ENCODE assay signal across 25 cellular contexts in the genomic region with DNA sequence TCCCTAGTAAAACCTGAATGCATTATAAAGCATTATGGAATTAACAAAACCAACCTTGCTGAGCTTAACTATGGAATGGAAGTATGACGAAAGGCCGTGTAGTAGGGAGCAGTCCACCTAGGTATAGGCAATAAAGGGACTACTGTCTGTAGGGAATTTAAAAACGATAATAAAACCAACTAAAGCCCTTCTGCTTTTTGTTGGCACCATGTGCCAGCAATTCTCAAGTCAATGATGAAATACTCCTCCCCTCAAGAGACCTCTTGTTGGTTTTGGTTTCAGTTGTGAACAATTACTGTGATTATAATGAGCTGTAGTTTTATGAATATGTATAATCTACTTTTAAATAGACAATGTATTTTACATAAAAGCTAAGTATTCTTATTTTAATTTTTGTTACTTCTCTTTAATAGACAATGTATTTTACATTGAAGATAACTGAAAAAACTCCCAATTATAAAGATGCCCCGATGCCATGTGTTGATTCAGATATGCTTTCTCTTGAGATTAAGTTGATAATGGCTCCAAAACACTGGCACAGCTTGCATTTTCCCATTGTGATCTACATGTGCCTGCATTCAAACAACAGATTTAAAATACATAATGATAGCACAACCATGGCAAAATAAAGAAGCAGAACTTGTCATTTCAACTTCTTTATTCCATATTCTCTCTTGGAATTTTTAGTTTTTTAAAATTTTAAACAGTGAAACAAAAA. TPM values are rescaled to one million over a fixed set of nuclear protein-coding genes. Genes with fewer than 3 reads are reported as not detected.
A peak's percentile ranks its signal among the peaks of the same experiment; 100 is the strongest.
DNase-seq lines count a peak whose midpoint lies in the region; ATAC-seq, FAIRE-seq and TF ChIP-seq lines count a peak whose summit lies in the region.
"Had no signal": no experiment of that assay in that cellular context is flagged by ENCODE, and none has a peak within 500 bp of the region (broad histone marks: within the 10 kb centered on the region; RNA-seq: fewer than 3 reads in every experiment).

No MANE protein-coding gene starts in this region.

- ATAC-seq in GM21390 (IDR thresholded peaks at IDR 0.05; ENCODE audit: unreplicated experiment) (no peak), GM21423 (IDR thresholded peaks at IDR 0.05; ENCODE audit: unreplicated experiment) (no peak)
- ATAC-seq: psoas muscle, T-cell, upper lobe of right lung had no signal

- H3K27me3 Mint-ChIP-seq in neural progenitor cell (ENCODE audit: insufficient read depth, low read depth): no peaks in the 10 kb centered on the region

- no peaks in the 10 kb centered on the region for H3K36me3 ChIP-seq in neural progenitor cell
- H3K36me3 ChIP-seq: upper lobe of right lung had no signal

- H3F3A ChIP-seq in neural progenitor cell (ENCODE audit: low read depth): peaks cover 41% of the 10 kb centered on the region

- TF ChIP-seq CTCF in neural progenitor cell (IDR thresholded peaks at IDR 0.05): no peak

- H3K36me3 Mint-ChIP-seq in neural progenitor cell: no peaks in the 10 kb centered on the region
- H3K36me3 Mint-ChIP-seq: T-cell had no signal

- no peak overlapping the region for H3K27ac Mint-ChIP-seq in neural progenitor cell
- H3K27ac Mint-ChIP-seq: nephron progenitor cell, T-cell had no signal

- no peaks in the 10 kb centered on the region for H3K9me3 ChIP-seq in neural progenitor cell (ENCODE audit: low read depth)
- H3K9me3 ChIP-seq: psoas muscle, upper lobe of right lung had no signal

- H3K27me3 ChIP-seq in neural progenitor cell: no peaks in the 10 kb centered on the region

- no peak overlapping the region for H3K4me3 Mint-ChIP-seq in neural progenitor cell
- H3K4me3 Mint-ChIP-seq: central memory CD8-positive, alpha-beta T cell; nephron progenitor cell; T-cell had no signal

- H2AFZ ChIP-seq in neural progenitor cell (replicated peaks): peak overlapping the region; percentile 91

- no peaks in the 10 kb centered on the region for H3K79me2 ChIP-seq in neural progenitor cell (ENCODE audit: low read depth)

- peak overlapping the region; percentile 91 for H3K27ac ChIP-seq in neural progenitor cell
- H3K27ac ChIP-seq: psoas muscle, RWPE1, skin epidermis, upper lobe of right lung had no signal

- peak; percentile 29 for DNase-seq in SIG-M5 treated with dmso at 0.1 percent for 504 hours (lab: John Stamatoyannopoulos, UW; ENCODE audit: unreplicated experiment)
- no peak for DNase-seq in SIG-M5 (lab: John Stamatoyannopoulos, UW)
- DNase-seq in MV-4-11 (lab: John Stamatoyannopoulos, UW): peak; percentile 73
- peak; percentile 84 for DNase-seq in NOMO-1 treated with DMSO at 0.1 percent for 48 hours (lab: John Stamatoyannopoulos, UW; ENCODE audit: unreplicated experiment)
- DNase-seq in neural progenitor cell (ENCODE audit: low spot score): no peak
- no peak for DNase-seq in urothelium cell line (ENCODE audit: low spot score)
- DNase-seq: activated naive CD4-positive, alpha-beta T cell; anterior cingulate cortex; GDM1; KG1; midbrain; NCI-H1417; NCI-H345; nephron progenitor cell; psoas muscle; stimulated activated CD4-positive, alpha-beta T cell treated with anti-CD3 and anti-CD28 coated beads, Interleukin-4, amount 100 ng/mL, for 1 hour; T-cell; upper lobe of right lung had no signal

- FAIRE-seq in urothelium cell line (lab: Jason Lieb, UNC): no peak
- FAIRE-seq: D721Med, GM12892 had no signal

- no peak overlapping the region for H3K4me3 ChIP-seq in neural progenitor cell
- H3K4me3 ChIP-seq: psoas muscle, skin epidermis, upper lobe of right lung had no signal

- H3K4me1 Mint-ChIP-seq in neural progenitor cell: peaks cover 30% of the 10 kb centered on the region
- H3K4me1 Mint-ChIP-seq: central memory CD8-positive, alpha-beta T cell had no signal

- peak overlapping the region; percentile 68 for H3K4me2 ChIP-seq in neural progenitor cell

- H3K9ac ChIP-seq in neural progenitor cell: no peak overlapping the region

- H3K9me3 Mint-ChIP-seq in neural progenitor cell: peaks cover 11% of the 10 kb centered on the region

- H3K4me1 ChIP-seq in neural progenitor cell: peaks cover 40% of the 10 kb centered on the region
- H3K4me1 ChIP-seq: psoas muscle, upper lobe of right lung had no signal

- no peaks in the 10 kb centered on the region for H4K20me1 ChIP-seq in neural progenitor cell (ENCODE audit: low read depth)

RNA-seq across cellular contexts. Expression of a gene that starts 55.5 kb away (rescaled TPM):
- total RNA-seq in neural progenitor cell (ENCODE audit: low replicate concordance): 42.6 and 83.6 TPM in 2 replicates

RNA-seq across cellular contexts. Expression of a gene that starts 59.3 kb away (rescaled TPM):
- total RNA-seq in neural progenitor cell (ENCODE audit: low replicate concordance): 671 and 807 TPM in 2 replicates

RNA-seq across cellular contexts. Expression of a gene that starts 59.7 kb away (rescaled TPM):
- total RNA-seq in neural progenitor cell (ENCODE audit: low replicate concordance): 110 and 115 TPM in 2 replicates

Comparison
In these comparisons a context has a peak if more than half of its experiments do, and no peak if none do; other contexts are left out.
1. DNase-seq: peak in SIG-M5 treated with dmso at 0.1 percent for 504 hours (single experiment), MV-4-11 (single experiment) and NOMO-1 treated with DMSO at 0.1 percent for 48 hours (single experiment); none in SIG-M5 (single experiment), neural progenitor cell (single experiment) and urothelium cell line (single experiment).